ENCODE assay signal across 1 cellular context in the genomic region with DNA sequence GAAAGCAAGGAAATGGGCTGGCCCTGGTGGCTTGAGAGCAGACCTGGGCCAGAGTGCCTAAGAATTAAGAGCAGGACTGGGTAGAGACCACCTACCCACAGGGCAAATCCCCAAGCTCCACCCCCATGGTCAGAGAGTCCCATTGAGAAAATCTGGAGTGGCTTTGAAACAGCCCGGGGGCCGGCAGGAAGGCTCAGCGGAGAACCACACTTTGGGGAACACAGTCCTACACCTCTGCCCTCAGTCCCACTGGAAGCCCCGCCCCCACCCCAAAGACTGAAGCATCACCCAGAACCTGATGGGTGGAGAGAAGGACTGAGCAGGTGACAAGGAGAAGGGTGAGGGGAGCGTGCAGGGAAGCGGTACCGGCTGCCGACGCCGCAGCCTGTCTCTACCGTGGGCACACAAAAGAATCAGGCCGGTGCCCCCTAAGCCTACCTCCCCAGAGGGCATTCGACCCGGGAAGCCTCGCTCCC.
TF ChIP-seq lines count a peak whose summit lies in the region.

No MANE protein-coding gene starts in this region.

TF ChIP-seq in endothelial cell of umbilical vein, 7 proteins besides CTCF, POLR2A, EP300 and RAD21:
- TF ChIP-seq EZH2 (IDR thresholded peaks at IDR 0.05; ENCODE audit: borderline replicate concordance, low read depth, low read length, severe bottlenecking) = no peak
- TF ChIP-seq MYC (IDR thresholded peaks at IDR 0.05; ENCODE audit: low read depth, low read length) = no peak
- TF ChIP-seq, protein P1, sequence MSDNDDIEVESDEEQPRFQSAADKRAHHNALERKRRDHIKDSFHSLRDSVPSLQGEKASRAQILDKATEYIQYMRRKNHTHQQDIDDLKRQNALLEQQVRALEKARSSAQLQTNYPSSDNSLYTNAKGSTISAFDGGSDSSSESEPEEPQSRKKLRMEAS (IDR thresholded peaks at IDR 0.05; ENCODE audit: insufficient read depth, insufficient read length) = no peak
